Comparison of ENCODE assay signal across 8 cellular contexts in genomic region chr19:4399871-4400768, GRCh38. TPM values are rescaled to one million over a fixed set of nuclear protein-coding genes. Genes with fewer than 3 reads are reported as not detected.
DNase-seq lines count a peak whose midpoint lies in the region; ATAC-seq and TF ChIP-seq lines count a peak whose summit lies in the region.

Gene SH3GL1, minus strand, starts transcription at chr19:4400547. Its CDS starts 179 bp downstream, at chr19:4400368.

- peaks cover 0 to 36% (median 13%) of the 10 kb centered on the region in 4 donors for H3K4me1 ChIP-seq in right lobe of liver

- TF ChIP-seq CTCF in CD14-positive monocyte (IDR thresholded peaks at IDR 0.05): peak; percentile 96
- peak; percentile 92 to 99 (median 96) for TF ChIP-seq CTCF in right lobe of liver (IDR thresholded peaks at IDR 0.05)

- intact Hi-C loops in CD14-positive monocyte (cut with micrococcal nuclease) (loop anchor here in 1 of 2 donors (5.0 kb wide), 1 partner anchor 57 kb away; the partner anchor contains the start of gene UBXN6), right lobe of liver (cut with DNase I) (loop anchor here (10.0 kb wide), 2 partner anchors 55 to 65 kb away; partner anchors contain the start of genes STAP2 (in 1 of the 2) and UBXN6 (in 1 of the 2))

- 0% methylated on average over 3 of the region's 96 CpGs for WGBS in right lobe of liver (ENCODE audit: insufficient coverage, low coverage, low lambda C conversion rate, missing lambda C conversion rate)

- H3K4me1 Mint-ChIP-seq in CD14-positive monocyte: peaks cover 45% of the 10 kb centered on the region

- H3K27me3 Mint-ChIP-seq in CD14-positive monocyte (ENCODE audit: low read depth in 3 of 3): peaks cover 0 to 3% (median 0%) of the 10 kb centered on the region in 3 donors

- no peaks in the 10 kb centered on the region for H3K27me3 ChIP-seq in right lobe of liver

- H3K9me3 ChIP-seq in right lobe of liver: no peaks in the 10 kb centered on the region

- ATAC-seq in GM19372 (IDR thresholded peaks at IDR 0.05; ENCODE audit: low read depth, unreplicated experiment) (peak; percentile 66), HG03521 (IDR thresholded peaks at IDR 0.05; ENCODE audit: unreplicated experiment) (peak; percentile 61), right lobe of liver (peak; percentile 68 to 77 (median 72))

- no peaks in the 10 kb centered on the region for H3K9me3 Mint-ChIP-seq in CD14-positive monocyte

- DNase-seq in CD14-positive monocyte (ENCODE audit: low spot score) (peak; percentile 95), NCI-H69 (lab: John Stamatoyannopoulos, UW) (peak; percentile 95), dermis microvascular lymphatic vessel endothelial cell (ENCODE audit: low read depth in 2 of 2) (peak; percentile 81 to 93), right lobe of liver (peak; percentile 92 to 94 (median 94))
- DNase-seq in activated CD4-positive, alpha-beta T cell treated with anti-CD3 and anti-CD28 coated beads, Interleukin-2, amount 50 U/mL, for 24 hours (ENCODE audit: low read depth in 1 of 2, low spot score in 1 of 2): peak; percentile 91 to 92
- DNase-seq in stimulated activated CD4-positive, alpha-beta T cell treated with anti-CD3 and anti-CD28 coated beads, Interleukin-4, amount 100 ng/mL, for 4 hours: peak; percentile 90 to 93

- peak within 1 kb of the TSS; percentile 88 to 97 (median 97) for H3K27ac ChIP-seq in right lobe of liver

- H3K4me3 ChIP-seq in right lobe of liver: peak within 1 kb of the TSS; percentile 93 to 100 (median 99)

- peak; percentile 94 for TF ChIP-seq POLR2A in right lobe of liver (IDR thresholded peaks at IDR 0.05)

- peaks cover 0 to 11% (median 4%) of the 10 kb centered on the region in 4 donors for H3K36me3 ChIP-seq in right lobe of liver

- peak within 1 kb of the TSS; percentile 95 to 98 (median 96) for H3K27ac Mint-ChIP-seq in CD14-positive monocyte

- H3K4me3 Mint-ChIP-seq in CD14-positive monocyte: peak within 1 kb of the TSS; percentile 87 to 93

- peaks cover 12 to 30% of the 10 kb centered on the region in 2 donors for H3K36me3 Mint-ChIP-seq in CD14-positive monocyte

RNA-seq across cellular contexts. Expression of gene SH3GL1, which starts in this region (rescaled TPM):
- polyA plus RNA-seq in CD14-positive monocyte: 10 to 100 TPM; 14.0 to 15.0 TPM
- total RNA-seq in dermis microvascular lymphatic vessel endothelial cell (50.6 and 85.3 TPM in 2 replicates), right lobe of liver (10 to 100 TPM; 22.6 to 47.7 (median 25.2) TPM)

Comparison
In these comparisons a context has a peak if more than half of its experiments do, and no peak if none do; other contexts are left out.
1. Peak in every context shown above with its lines: DNase-seq, ATAC-seq, H3K4me3 ChIP-seq and H3K27ac ChIP-seq.